8 cellular contexts compared by ENCODE assay signal in the genomic region with DNA sequence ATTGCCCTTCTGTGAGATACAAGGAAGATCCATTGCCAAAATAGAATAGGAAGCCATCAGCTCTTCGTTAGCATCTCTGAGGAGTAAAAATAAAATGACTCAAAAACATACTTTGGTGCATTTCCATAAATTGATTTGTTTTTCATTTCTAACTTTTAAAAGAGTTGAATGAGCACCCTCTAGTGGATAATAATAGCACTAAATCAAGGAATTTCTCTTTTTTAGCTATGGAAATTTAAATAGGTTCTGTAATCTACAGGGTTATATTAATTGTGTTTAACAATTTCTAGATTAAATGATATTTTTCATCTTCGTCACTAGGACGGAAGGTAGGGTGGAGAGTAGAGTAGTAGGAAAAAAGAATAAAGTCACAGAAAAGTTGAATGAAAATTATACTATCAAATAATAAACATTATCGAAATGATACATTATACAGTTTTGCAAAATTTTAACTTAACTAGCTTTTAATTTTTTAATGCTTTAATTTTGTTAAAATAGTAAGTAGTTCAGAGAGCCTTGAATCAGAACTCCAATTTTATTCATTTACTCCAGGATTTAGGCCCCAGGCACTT. TPM values are rescaled to one million over a fixed set of nuclear protein-coding genes. Genes with fewer than 3 reads are reported as not detected.
A peak's percentile ranks its signal among the peaks of the same experiment; 100 is the strongest.
DNase-seq lines count a peak whose midpoint lies in the region; ATAC-seq, FAIRE-seq and TF ChIP-seq lines count a peak whose summit lies in the region.

No MANE protein-coding gene starts in this region.

- CTCF ChIA-PET in Caco-2 (lab: Charles Lee) = interaction anchor here (0.6 kb wide), 1 partner anchor 89 kb away, joined by 3 read pairs; a partner anchor contains a TSS

- no TSS peak for BruUV-seq in Caco-2 (replicated peaks; lab: Mats Ljungman, UMichigan)

- in situ Hi-C loops in KBM-7 (cut with MboI; ENCODE audit: low pct_unique_long_range_greater_than_20kb, low sequenced_read_pairs) = no loop called here
- in situ Hi-C loops in astrocyte of the cerebellum (cut with HindIII; ENCODE audit: low sequenced_read_pairs) = no loop called here

- H3K27me3 ChIP-seq in Caco-2 (replicated peaks; ENCODE audit: control insufficient read depth, insufficient read depth, low read length) (no peaks in the 10 kb centered on the region), lower lobe of right lung (ENCODE audit: low read depth) (no peaks in the 10 kb centered on the region)

- H3K4me3 ChIP-seq in Caco-2 (ENCODE audit: low read depth, low read length) (no peak overlapping the region), astrocyte of the cerebellum (ENCODE audit: low read depth, low read length) (no peak overlapping the region), lower lobe of right lung (no peak overlapping the region)

- H3K9me3 Mint-ChIP-seq in Caco-2 (ENCODE audit: unreplicated experiment) = no peaks in the 10 kb centered on the region
- H3K9me3 Mint-ChIP-seq in stimulated activated effector memory CD8-positive, alpha-beta T cell treated with anti-CD3 and anti-CD28 coated beads, Interleukin-12 subunit alpha, Interleukin-12 subunit beta, amount 100 ng/mL, for 72 hours = no peaks in the 10 kb centered on the region

- H3K36me3 Mint-ChIP-seq in Caco-2 (ENCODE audit: insufficient read depth, unreplicated experiment) = peaks cover 6% of the 10 kb centered on the region
- peaks cover 62% of the 10 kb centered on the region for H3K36me3 Mint-ChIP-seq in stimulated activated effector memory CD8-positive, alpha-beta T cell treated with anti-CD3 and anti-CD28 coated beads, Interleukin-12 subunit alpha, Interleukin-12 subunit beta, amount 100 ng/mL, for 72 hours

- H3K9me3 ChIP-seq in Caco-2 = no peaks in the 10 kb centered on the region
- no peaks in the 10 kb centered on the region for H3K9me3 ChIP-seq in lower lobe of right lung

- no peak for FAIRE-seq in GM12892 (lab: Jason Lieb, UNC)

- no peak overlapping the region for H3K4me3 Mint-ChIP-seq in Caco-2 (ENCODE audit: unreplicated experiment)
- H3K4me3 Mint-ChIP-seq in stimulated activated effector memory CD8-positive, alpha-beta T cell treated with anti-CD3 and anti-CD28 coated beads, Interleukin-12 subunit alpha, Interleukin-12 subunit beta, amount 100 ng/mL, for 72 hours = no peak overlapping the region

- H3K36me3 ChIP-seq in Caco-2 (ENCODE audit: control insufficient read depth, insufficient read depth, low read length) (no peaks in the 10 kb centered on the region), lower lobe of right lung (peaks cover 10% of the 10 kb centered on the region)

- no peak for TF ChIP-seq POLR2A in GM12892 (IDR thresholded peaks at IDR 0.05; ENCODE audit: low read depth, low read length)

- H3K27ac ChIP-seq in lower lobe of right lung = no peak overlapping the region

- no peak overlapping the region for H3K27ac Mint-ChIP-seq in Caco-2 (ENCODE audit: unreplicated experiment)
- no peak overlapping the region for H3K27ac Mint-ChIP-seq in stimulated activated effector memory CD8-positive, alpha-beta T cell treated with anti-CD3 and anti-CD28 coated beads, Interleukin-12 subunit alpha, Interleukin-12 subunit beta, amount 100 ng/mL, for 72 hours

- DNase-seq in Caco-2 (no peak), KBM-7 (peak; percentile 43), astrocyte of the cerebellum (ENCODE audit: low read depth) (no peak), lower lobe of right lung (no peak), GM12892 (ENCODE audit: insufficient read length) (no peak)
- no peak for DNase-seq in stimulated activated effector memory CD8-positive, alpha-beta T cell treated with anti-CD3 and anti-CD28 coated beads, Interleukin-12 subunit alpha, Interleukin-12 subunit beta, amount 100 ng/mL, for 72 hours (ENCODE audit: low spot score in 2 of 2)

- POLR2A ChIA-PET in Caco-2 (lab: Charles Lee) = no interaction called here

- peaks cover 8% of the 10 kb centered on the region for H3K4me1 Mint-ChIP-seq in Caco-2 (ENCODE audit: low read depth, unreplicated experiment)
- H3K4me1 Mint-ChIP-seq in stimulated activated effector memory CD8-positive, alpha-beta T cell treated with anti-CD3 and anti-CD28 coated beads, Interleukin-12 subunit alpha, Interleukin-12 subunit beta, amount 100 ng/mL, for 72 hours = peaks cover 70% of the 10 kb centered on the region

- no peaks in the 10 kb centered on the region for H3K4me1 ChIP-seq in Caco-2
- peaks cover 16% of the 10 kb centered on the region for H3K4me1 ChIP-seq in lower lobe of right lung

- intact Hi-C loops in Caco-2 (cut with micrococcal nuclease; ENCODE audit: unreplicated experiment) (loop anchor here (1.0 to 2.0 kb wide), 2 partner anchors 65 to 163 kb away; no protein-coding TSS in a partner anchor), lower lobe of right lung (cut with DNase I) (no loop called here)

- H3K27me3 Mint-ChIP-seq in Caco-2 (ENCODE audit: insufficient read depth, unreplicated experiment) = no peaks in the 10 kb centered on the region

- ATAC-seq in lower lobe of right lung = no peak
- no peak for ATAC-seq in GM21717 (IDR thresholded peaks at IDR 0.05; ENCODE audit: unreplicated experiment)
- no peak for ATAC-seq in HG02610 (IDR thresholded peaks at IDR 0.05; ENCODE audit: unreplicated experiment)
- no peak for ATAC-seq in stimulated activated effector memory CD8-positive, alpha-beta T cell treated with anti-CD3 and anti-CD28 coated beads, Interleukin-12 subunit alpha, Interleukin-12 subunit beta, amount 100 ng/mL, for 72 hours

- TF ChIP-seq CTCF in Caco-2 (IDR thresholded peaks at IDR 0.05; ENCODE audit: insufficient read depth in 1 of 2, low read depth in 1 of 2, low read length in 1 of 2, severe bottlenecking in 1 of 2, unreplicated experiment in 1 of 2) (peak; percentile 29 to 31), astrocyte of the cerebellum (IDR thresholded peaks at IDR 0.05; ENCODE audit: low read depth, low read length, missing control alignments) (peak; percentile 20), lower lobe of right lung (IDR thresholded peaks at IDR 0.05) (peak; percentile 63)

RNA-seq across cellular contexts. Expression of a gene that starts 6.5 kb away (rescaled TPM):
- total RNA-seq in Caco-2 (2022) = 7.1 and 9.6 TPM in 2 replicates
- 18.0 TPM for total RNA-seq in lower lobe of right lung
- 12.6 TPM for polyA plus RNA-seq in GM12892 (2012; ENCODE audit: missing spikeins)

RNA-seq across cellular contexts. Expression of a gene that starts 6.6 kb away (rescaled TPM):
- total RNA-seq in Caco-2 (2022) (3.3 and 3.7 TPM in 2 replicates), lower lobe of right lung (9.2 TPM)
- polyA plus RNA-seq in GM12892 (2012; ENCODE audit: missing spikeins) = 1.9 TPM

RNA-seq across cellular contexts. Expression of a gene that starts 40.9 kb away (rescaled TPM):
- total RNA-seq in Caco-2 (2022) (not detected in 2 replicates), lower lobe of right lung (3.8 TPM)
- polyA plus RNA-seq in GM12892 (2012; ENCODE audit: missing spikeins) = 0.47 TPM
